ENCODE assay signal across 1 cellular context in the genomic region with DNA sequence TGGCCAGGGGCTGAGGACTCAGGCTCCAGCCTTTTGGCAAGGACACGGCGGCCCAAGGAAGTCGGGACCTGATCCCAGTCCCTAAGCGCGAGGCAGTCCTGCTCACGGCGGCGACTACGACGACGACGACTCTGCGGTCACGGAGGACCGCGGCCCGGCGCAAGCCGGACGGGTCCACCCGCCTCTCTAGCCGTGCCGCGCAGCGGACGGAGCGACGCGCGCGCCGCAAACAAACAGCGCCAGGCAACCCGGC.
TF ChIP-seq lines count a peak whose summit lies in the region.

No MANE protein-coding gene starts in this region.

TF ChIP-seq in endothelial cell of umbilical vein, 7 proteins besides CTCF, POLR2A, EP300 and RAD21 (continued from another document):
- no peak for TF ChIP-seq JUN (IDR thresholded peaks at IDR 0.05; ENCODE audit: borderline replicate concordance, insufficient read depth, insufficient read length, low read depth)
- no peak for TF ChIP-seq GATA2 (IDR thresholded peaks at IDR 0.05; ENCODE audit: insufficient read depth, insufficient read length, low read depth, low read length)
- TF ChIP-seq MYC (IDR thresholded peaks at IDR 0.05; ENCODE audit: low read depth, low read length) = no peak
- TF ChIP-seq FOS (IDR thresholded peaks at IDR 0.05; ENCODE audit: borderline replicate concordance, insufficient read depth, low read length) = no peak
- no peak for TF ChIP-seq POLR2AphosphoS5 (IDR thresholded peaks at IDR 0.05; ENCODE audit: insufficient read depth, low read depth, low read length)
